Comparison of ENCODE assay signal across 11 cellular contexts in the genomic region with DNA sequence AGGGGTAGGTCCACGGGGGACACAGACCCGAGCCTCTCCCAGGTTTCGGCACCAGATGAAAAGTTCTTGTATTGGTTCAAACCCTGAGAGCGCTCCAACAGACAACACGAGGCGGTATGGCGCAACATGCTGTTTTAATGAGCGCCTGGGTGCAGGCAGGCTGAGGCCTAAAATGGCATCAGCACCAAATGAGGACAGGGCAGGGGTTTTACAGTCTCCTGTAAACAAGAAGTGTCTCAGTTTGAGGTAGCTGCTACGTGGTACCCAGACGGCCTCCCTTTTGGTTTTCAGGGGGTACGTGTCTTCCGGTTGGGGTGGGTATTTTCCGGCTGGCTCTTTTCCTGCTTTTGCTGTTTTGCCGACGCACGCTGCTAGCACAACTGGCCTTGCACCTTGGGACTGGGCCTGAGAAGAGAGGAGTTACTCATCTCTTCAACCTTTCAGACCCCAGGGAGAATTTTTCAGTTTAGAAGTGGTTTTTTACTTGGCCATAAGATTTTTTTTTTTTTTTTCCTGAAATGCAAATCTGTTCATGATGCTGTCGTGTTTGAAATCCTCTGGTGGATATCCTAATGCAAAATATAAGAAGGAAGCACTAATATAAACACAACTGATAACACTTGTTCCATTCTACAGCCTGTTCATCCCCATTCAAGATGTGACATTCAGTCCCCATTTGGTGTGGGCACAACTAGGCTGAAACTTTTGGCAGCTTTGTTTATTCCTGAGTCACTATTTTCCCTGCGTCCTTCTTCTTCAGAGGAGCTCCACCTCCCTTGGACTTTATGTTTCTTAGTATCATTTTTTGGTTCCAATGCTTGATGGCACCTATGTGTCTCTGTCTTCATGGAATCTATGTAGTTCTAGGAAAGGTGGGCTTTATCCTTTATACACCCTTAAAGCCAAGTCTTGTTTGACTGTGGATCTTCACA. TPM values are rescaled to one million over a fixed set of nuclear protein-coding genes. Genes with fewer than 3 reads are reported as not detected.
DNase-seq lines count a peak whose midpoint lies in the region; ATAC-seq, FAIRE-seq and TF ChIP-seq lines count a peak whose summit lies in the region.
"Had no signal": no experiment of that assay in that cellular context is flagged by ENCODE, and none has a peak within 500 bp of the region (broad histone marks: within the 10 kb centered on the region; RNA-seq: fewer than 3 reads in every experiment).

No MANE protein-coding gene starts in this region.

- no peak for TF ChIP-seq POLR2A in K562 (conservative IDR thresholded peaks at IDR 0.05)

- no peak overlapping the region for H2BK120ac ChIP-seq in H9 (ENCODE audit: low read depth, low read length, poor library complexity, severe bottlenecking)

- no peak overlapping the region for H3K27ac Mint-ChIP-seq in H9

- no peak overlapping the region for H2BK15ac ChIP-seq in H9 (ENCODE audit: low read depth, low read length)

- H3K4ac ChIP-seq in H9 (ENCODE audit: low read depth, low read length): no peak overlapping the region

- in situ Hi-C loops in K562 (cut with MboI): no loop called here

- no peak overlapping the region for H3K18ac ChIP-seq in H9 (ENCODE audit: insufficient read length, low read depth, low read length)

- H3K4me3 ChIP-seq in GM08714 (ENCODE audit: low read length): peak overlapping the region; percentile 37; the same call in 1 of the 2 replicates
- no peak overlapping the region for H3K4me3 ChIP-seq in K562

- no peak overlapping the region for H3K27ac ChIP-seq in K562 (ENCODE audit: extremely low read depth, low read depth, low read length)
- H3K27ac ChIP-seq in H9 (ENCODE audit: insufficient read length, low read depth, low read length): no peak overlapping the region

- H3K9ac ChIP-seq in K562 (ENCODE audit: insufficient read depth in 1 of 2, low read depth in 2 of 2, low read length in 2 of 2) (no peak overlapping the region), H9 (ENCODE audit: extremely low read depth, insufficient read length, low read length) (no peak overlapping the region)

- H3K36me3 Mint-ChIP-seq in H9 (ENCODE audit: insufficient read depth in 1 of 3, low read depth in 3 of 3): peaks cover 0 to 5% (median 0%) of the 10 kb centered on the region in 3 experiments; a peak in 2 of 7 replicates

- H3K4me1 Mint-ChIP-seq in H9: peaks cover 11% of the 10 kb centered on the region in 2 experiments

- H3K23me2 ChIP-seq in H9 (ENCODE audit: insufficient read length, low read depth, low read length, poor library complexity, severe bottlenecking): no peaks in the 10 kb centered on the region

- H2AFZ ChIP-seq in K562 (ENCODE audit: low read depth, low read length) (no peak overlapping the region), H9 (ENCODE audit: low read length) (no peak overlapping the region)

- H3K9me3 ChIP-seq in K562 (replicated peaks; ENCODE audit: control insufficient read depth, insufficient read depth, low read depth, low read length) (no peaks in the 10 kb centered on the region), H9 (ENCODE audit: control insufficient read depth, low read depth, low read length) (no peaks in the 10 kb centered on the region)

- peaks cover 22% of the 10 kb centered on the region for H3K27me3 Mint-ChIP-seq in H9 (ENCODE audit: low read depth)

- no peak overlapping the region for H3K56ac ChIP-seq in H9 (ENCODE audit: insufficient read length, low read depth, low read length)

- no peak overlapping the region for H4K8ac ChIP-seq in H9 (replicated peaks; ENCODE audit: insufficient read length, low read depth, low read length)

- H3K27me3 ChIP-seq in K562 (ENCODE audit: control insufficient read depth in 2 of 2, insufficient read depth in 2 of 2, low read length in 2 of 2) (peaks cover 7 to 49% of the 10 kb centered on the region in 2 experiments; a peak in 4 of 5 replicates), H9 (ENCODE audit: insufficient read depth, low read length) (no peaks in the 10 kb centered on the region; the same call in 1 of the 2 replicates)

- H3K4me2 ChIP-seq in K562 (ENCODE audit: insufficient read depth, low read length) (no peak overlapping the region), H9 (ENCODE audit: insufficient read depth, insufficient read length, low read length) (no peak overlapping the region)

- H4K20me1 ChIP-seq in K562 (replicated peaks; ENCODE audit: control insufficient read depth, insufficient read depth, low read length): no peaks in the 10 kb centered on the region; the same call in 1 of the 2 replicates
- no peaks in the 10 kb centered on the region for H4K20me1 ChIP-seq in H9 (ENCODE audit: control insufficient read depth, insufficient read depth, insufficient read length)

- POLR2A ChIA-PET in K562 (lab: Yijun Ruan, JAX): no interaction called here

- DNase-seq in K562 (ENCODE audit: extremely low read depth in 1 of 4, low spot score in 3 of 4) (no peak), posterior vena cava (ENCODE audit: low spot score) (no peak), H9 (no peak)
- DNase-seq in stimulated activated CD4-positive, alpha-beta T cell treated with anti-CD3 and anti-CD28 coated beads, Interleukin-2, amount 100 ng/mL, for 48 hours: no peak
- no peak for DNase-seq in stimulated activated CD4-positive, alpha-beta T cell treated with anti-CD3 and anti-CD28 coated beads, Interleukin-4, amount 100 ng/mL, for 1 hour
- DNase-seq: DND-41, mammary epithelial cell had no signal

- ATAC-seq in GM19372 (IDR thresholded peaks at IDR 0.05; ENCODE audit: low read depth, unreplicated experiment) (peak; percentile 44), HG03066 (IDR thresholded peaks at IDR 0.05; ENCODE audit: low read depth, unreplicated experiment) (peak; percentile 50), K562 (no peak)

- H3K4me3 Mint-ChIP-seq in H9: no peak overlapping the region

- CTCF ChIA-PET in K562 (lab: Yijun Ruan, JAX; ENCODE audit: low intra/inter-chr PET ratio): no interaction called here

- no peak for TF ChIP-seq EP300 in K562 (IDR thresholded peaks at IDR 0.05; ENCODE audit: low read length)

- H2BK12ac ChIP-seq in H9 (ENCODE audit: insufficient read length, low read depth, low read length): no peak overlapping the region

- no peak overlapping the region for H2BK20ac ChIP-seq in H9 (ENCODE audit: low read depth, low read length, poor library complexity, severe bottlenecking)

- H3K36me3 ChIP-seq in K562 (ENCODE audit: control insufficient read depth, insufficient read depth, low read length): no peaks in the 10 kb centered on the region

- 21% methylated on average over 17 of the region's 18 CpGs for WGBS in K562 (ENCODE audit: insufficient coverage, low coverage, missing lambda C conversion rate)
- no CpG with 5 or more reads among the region's 18 CpGs for WGBS in H9 (ENCODE audit: extremely low coverage, insufficient read length, low lambda C conversion rate)

- H3K79me2 ChIP-seq in K562 (ENCODE audit: control insufficient read depth, insufficient read depth, low read length) (no peaks in the 10 kb centered on the region), H9 (ENCODE audit: insufficient read depth, low read length) (no peaks in the 10 kb centered on the region)

- no peak overlapping the region for H2AK5ac ChIP-seq in H9 (ENCODE audit: insufficient read length, low read length)

- H3K9me3 Mint-ChIP-seq in H9: no peaks in the 10 kb centered on the region

- FAIRE-seq in K562 (lab: Jason Lieb, UNC): no peak

- intact Hi-C loops in K562 (cut with micrococcal nuclease): no loop called here
- intact Hi-C loops in posterior vena cava (cut with DNase I): no loop called here

- H3K4me1 ChIP-seq in K562 (replicated peaks in 1 of 2; ENCODE audit: control insufficient read depth in 2 of 2, insufficient read depth in 2 of 2, low read length in 2 of 2) (no peaks in the 10 kb centered on the region; a peak in 1 of 5 replicates), H9 (ENCODE audit: insufficient read depth, low read length) (no peaks in the 10 kb centered on the region)

- no peak for TF ChIP-seq RAD21 in K562 (CRISPR knock-in tag; conservative IDR thresholded peaks at IDR 0.05 in 1 of 2, IDR thresholded peaks at IDR 0.05 in 1 of 2)

- H3T11ph ChIP-seq in H9 (ENCODE audit: low read length): no peak overlapping the region

- no peaks in the 10 kb centered on the region for H3K79me1 ChIP-seq in H9 (ENCODE audit: insufficient read depth, low read depth, low read length, poor library complexity, severe bottlenecking)

- no peak overlapping the region for H4K91ac ChIP-seq in H9 (ENCODE audit: insufficient read length, low read depth, low read length)

- TF ChIP-seq CTCF in K562 (IDR thresholded peaks at IDR 0.05 in 2 of 3, conservative IDR thresholded peaks at IDR 0.05 in 1 of 3; ENCODE audit: insufficient read depth in 2 of 3, low read depth in 1 of 3, low read length in 3 of 3) (no peak), H9 (conservative IDR thresholded peaks at IDR 0.05) (no peak)

- H3K9me1 ChIP-seq in K562 (ENCODE audit: control insufficient read depth, insufficient read depth, low read length): no peaks in the 10 kb centered on the region

- H3K14ac ChIP-seq in H9 (ENCODE audit: insufficient read depth, low read length): no peak overlapping the region

- H3K23ac ChIP-seq in H9 (ENCODE audit: insufficient read length, low read depth, low read length): no peak overlapping the region

- BruUV-seq in K562 (replicated peaks; lab: Mats Ljungman, UMichigan): no TSS peak

- no peak overlapping the region for H2BK5ac ChIP-seq in H9 (ENCODE audit: insufficient read length, low read length)

- no peak overlapping the region for H4K5ac ChIP-seq in H9 (ENCODE audit: insufficient read length, low read depth, low read length)

RNA-seq across cellular contexts. Expression of a gene that starts 6.5 kb away (rescaled TPM):
- total RNA-seq in K562 (2011; cell fraction: chromatin; rRNA removed; ENCODE audit: low replicate concordance): 4.6 and 6.7 TPM in 2 replicates
- total RNA-seq in K562 (2011; cell fraction: nucleolus; rRNA removed): 3.5 and 4.5 TPM in 2 replicates
- 2.8 and 2.9 TPM in 2 replicates for total RNA-seq in K562 (2011; cell fraction: nucleoplasm; rRNA removed)
- 0.68 and 2.1 TPM in 2 replicates for total RNA-seq in K562 (2014; rRNA removed)
- 1.3 and 1.9 TPM in 2 replicates for total RNA-seq in K562 (2014; rRNA removed; fragmentation: Illumina TruSeq; extraction: Trizol)
- 2.7 TPM in 2 replicates for total RNA-seq in K562 (2015; rRNA removed; fragmentation: Illumina TruSeq; extraction: Trizol)
- total RNA-seq in K562 (2021): 1.2 and 2.4 TPM in 2 replicates
- polyA plus RNA-seq in K562 (2011; rRNA removed): 0.79 and 2.4 TPM in 2 replicates
- 1.1 and 2.1 TPM in 2 replicates for polyA plus RNA-seq in K562 (2011; cell fraction: cytosol; rRNA removed)
- 3.7 and 9.6 TPM in 2 replicates for polyA plus RNA-seq in K562 (2011; cell fraction: nucleus; rRNA removed)
- polyA plus RNA-seq in K562 (2012): 2.4 and 4.9 TPM in 2 replicates
- polyA plus RNA-seq in K562 (2014; fragmentation: Illumina TruSeq; extraction: Trizol): 1.5 and 3.4 TPM in 2 replicates
- 1 to 10 TPM in 1 of 2 experiments, under 1 TPM in 1; 0.18 to 1.1 TPM for polyA plus RNA-seq in K562 (2014; fragmentation: Nextera tagmentation; extraction: Ambion mirVana)
- polyA plus RNA-seq in K562 (2014; rRNA removed): 1.1 and 2.6 TPM in 2 replicates
- 2.0 and 4.4 TPM in 2 replicates for polyA minus RNA-seq in K562 (2011; rRNA and poly(A)+ RNA removed)
- polyA minus RNA-seq in K562 (2011; cell fraction: cytosol; rRNA and poly(A)+ RNA removed): 1.7 TPM in 1 of 2 replicates, not detected in the other
- polyA minus RNA-seq in K562 (2011; cell fraction: nucleus; rRNA and poly(A)+ RNA removed): 3.0 and 5.3 TPM in 2 replicates
- total RNA-seq in posterior vena cava: 10 to 100 TPM; 13.8 to 24.6 TPM
- total RNA-seq in H9 (2021): 4.3 and 8.3 TPM in 2 replicates

RNA-seq across cellular contexts. Expression of a gene that starts 35.0 kb away (rescaled TPM):
- not detected in 2 replicates for total RNA-seq in K562 (2011; cell fraction: chromatin; rRNA removed; ENCODE audit: low replicate concordance)
- not detected in 2 replicates for total RNA-seq in K562 (2011; cell fraction: nucleolus; rRNA removed)
- not detected in 2 replicates for total RNA-seq in K562 (2011; cell fraction: nucleoplasm; rRNA removed)
- total RNA-seq in K562 (2014; rRNA removed): not detected in 2 replicates
- total RNA-seq in K562 (2014; rRNA removed; fragmentation: Illumina TruSeq; extraction: Trizol): not detected in 2 replicates
- not detected in 2 replicates for total RNA-seq in K562 (2015; rRNA removed; fragmentation: Illumina TruSeq; extraction: Trizol)
- not detected in 2 replicates for total RNA-seq in K562 (2021)
- polyA plus RNA-seq in K562 (2011; rRNA removed): not detected in 2 replicates
- not detected in 2 replicates for polyA plus RNA-seq in K562 (2011; cell fraction: cytosol; rRNA removed)
- not detected in 2 replicates for polyA plus RNA-seq in K562 (2011; cell fraction: nucleus; rRNA removed)
- polyA plus RNA-seq in K562 (2012): 0.03 TPM in 1 of 2 replicates, not detected in the other
- not detected in 2 replicates for polyA plus RNA-seq in K562 (2014; fragmentation: Illumina TruSeq; extraction: Trizol)
- polyA plus RNA-seq in K562 (2014; fragmentation: Nextera tagmentation; extraction: Ambion mirVana): not detected
- polyA plus RNA-seq in K562 (2014; rRNA removed): not detected in 2 replicates
- polyA minus RNA-seq in K562 (2011; rRNA and poly(A)+ RNA removed): not detected in 2 replicates
- polyA minus RNA-seq in K562 (2011; cell fraction: cytosol; rRNA and poly(A)+ RNA removed): not detected in 2 replicates
- not detected in 2 replicates for polyA minus RNA-seq in K562 (2011; cell fraction: nucleus; rRNA and poly(A)+ RNA removed)
- total RNA-seq in posterior vena cava: 10 to 100 TPM; 13.2 to 35.0 TPM
- not detected in 2 replicates for total RNA-seq in H9 (2021)
- total RNA-seq: LHCN-M2 had no signal
- polyA plus RNA-seq: mammary epithelial cell had no signal

Comparison
In these comparisons a context has a peak if more than half of its experiments do, and no peak if none do; other contexts are left out.
1. RNA of a gene that starts 35.0 kb away (total RNA-seq): 13.2 to 35.0 TPM in posterior vena cava; not detected in K562 and not detected in H9; every median in the first group is over 10 times any median in the second.